Comparison of ENCODE assay signal across 19 cellular contexts in the genomic region with DNA sequence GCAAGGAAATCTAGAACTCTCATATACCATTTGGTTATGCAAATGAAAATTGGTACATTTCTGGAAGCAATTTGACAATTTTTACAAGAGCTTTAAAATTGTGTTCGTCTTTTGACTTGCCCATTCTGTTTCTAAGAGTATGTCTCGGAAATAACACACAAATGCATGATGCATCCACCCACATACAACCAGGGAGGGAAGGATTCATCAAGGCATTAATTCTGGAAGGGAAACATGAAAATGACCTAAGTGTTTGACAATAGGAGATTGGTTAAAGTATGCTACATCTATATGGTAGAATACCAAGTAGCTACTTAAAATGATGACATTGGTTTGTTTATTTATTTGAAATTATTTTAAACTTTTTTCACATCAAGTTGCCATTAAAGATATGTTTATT. TPM values are rescaled to one million over a fixed set of nuclear protein-coding genes. Genes with fewer than 3 reads are reported as not detected.
DNase-seq lines count a peak whose midpoint lies in the region; ATAC-seq and TF ChIP-seq lines count a peak whose summit lies in the region.
"Had no signal": no experiment of that assay in that cellular context is flagged by ENCODE, and none has a peak within 500 bp of the region (broad histone marks: within the 10 kb centered on the region; RNA-seq: fewer than 3 reads in every experiment).

No MANE protein-coding gene starts in this region.

- peak overlapping the region; percentile 79 for H3K4me2 ChIP-seq in SU-DHL-6 (ENCODE audit: low read depth, low read length, poor library complexity, severe bottlenecking)

- CTCF ChIA-PET in A673 (lab: Charles Lee) = no interaction called here

- TF ChIP-seq CTCF in A673 (conservative IDR thresholded peaks at IDR 0.05; ENCODE audit: low read depth, low read length) = no peak
- TF ChIP-seq CTCF in SU-DHL-6 (IDR thresholded peaks at IDR 0.05; ENCODE audit: insufficient read depth, low read length, poor library complexity, severe bottlenecking) = no peak

- H3K4me1 ChIP-seq in A673 (ENCODE audit: insufficient read depth, low read length, poor library complexity, severe bottlenecking) = peaks cover 25% of the 10 kb centered on the region
- H3K4me1 ChIP-seq: prostate gland had no signal

- intact Hi-C loops in A673 (cut with micrococcal nuclease; ENCODE audit: unreplicated experiment) = no loop called here

- peak; percentile 30 for DNase-seq in A673 (ENCODE audit: low spot score)
- peak; percentile 40 for DNase-seq in ELR (ENCODE audit: low read depth)
- peak; percentile 7 for DNase-seq in fibroblast of peridontal ligament (ENCODE audit: extremely low read depth)
- no peak for DNase-seq in GOT3 (lab: John Stamatoyannopoulos, UW)
- DNase-seq in T1000 (lab: John Stamatoyannopoulos, UW) = no peak
- DNase-seq: activated B cell treated with CpG ODN at 0.5 μM for 24 hours; activated CD8-positive, alpha-beta T cell treated with anti-CD3 and anti-CD28 coated beads, Interleukin-2, amount 10 ng/mL, durations not matched to agents 7 days and 5 days; activated naive CD4-positive, alpha-beta T cell; anterior cingulate cortex; central memory CD4-positive, alpha-beta T cell; left lung; mucosa of descending colon; NCI-H1417 treated with DMSO at 0.1 percent for 48 hours had no signal

- H3K9ac ChIP-seq in SU-DHL-6 (ENCODE audit: low read length) = no peak overlapping the region

- no peaks in the 10 kb centered on the region for H3K36me3 ChIP-seq in A673 (ENCODE audit: insufficient read depth, low read length, poor library complexity, severe bottlenecking)
- no peaks in the 10 kb centered on the region for H3K36me3 ChIP-seq in SU-DHL-6 (ENCODE audit: low read length)
- H3K36me3 ChIP-seq: left lung, prostate gland had no signal

- H3K9me2 ChIP-seq in SU-DHL-6 (replicated peaks; ENCODE audit: insufficient read depth, low read length) = no peaks in the 10 kb centered on the region

- POLR2A ChIA-PET in A673 (lab: Charles Lee; ENCODE audit: low non-redundant PET) = no interaction called here

- H3K9me3 ChIP-seq in A673 (ENCODE audit: low read depth, low read length, poor library complexity, severe bottlenecking) = no peaks in the 10 kb centered on the region
- H3K9me3 ChIP-seq in SU-DHL-6 (ENCODE audit: insufficient read depth, low read length) = no peaks in the 10 kb centered on the region
- H3K9me3 ChIP-seq: left lung, MG63, mucosa of descending colon, prostate gland had no signal

- H2AFZ ChIP-seq in SU-DHL-6 (ENCODE audit: low read depth, low read length, severe bottlenecking) = no peak overlapping the region

- H3K27ac ChIP-seq in A673 (ENCODE audit: low read depth, low read length, poor library complexity, severe bottlenecking) = no peak overlapping the region
- no peak overlapping the region for H3K27ac ChIP-seq in SU-DHL-6 (ENCODE audit: low read depth, low read length)
- H3K27ac ChIP-seq: prostate gland had no signal

- H3K4me3 ChIP-seq in A673 (ENCODE audit: low read depth, low read length, poor library complexity, severe bottlenecking) (no peak overlapping the region), SU-DHL-6 (ENCODE audit: insufficient read depth, low read length, poor library complexity, severe bottlenecking) (no peak overlapping the region)
- H3K4me3 ChIP-seq: left lung, MG63, mucosa of descending colon, prostate gland, SK-N-MC had no signal

- H4K20me1 ChIP-seq in SU-DHL-6 (ENCODE audit: low read depth, low read length) = peaks cover 6% of the 10 kb centered on the region; the same call in 1 of the 2 replicates

- H3F3A ChIP-seq in SU-DHL-6 (ENCODE audit: insufficient read depth) = no peaks in the 10 kb centered on the region

- BruUV-seq in A673 (replicated peaks; lab: Mats Ljungman, UMichigan) = no TSS peak

- peaks cover 95% of the 10 kb centered on the region for H3K79me2 ChIP-seq in SU-DHL-6 (ENCODE audit: insufficient read depth, low read length)

- H3K27me3 ChIP-seq in A673 (replicated peaks; ENCODE audit: insufficient read depth, low read depth, low read length, poor library complexity) (no peaks in the 10 kb centered on the region), SU-DHL-6 (ENCODE audit: low read length) (no peaks in the 10 kb centered on the region)
- H3K27me3 ChIP-seq: left lung, MG63 had no signal

- no peak for ATAC-seq in HG02642 (IDR thresholded peaks at IDR 0.05; ENCODE audit: poor library complexity, unreplicated experiment)
- no peak for ATAC-seq in GM21576 (IDR thresholded peaks at IDR 0.05; ENCODE audit: unreplicated experiment)
- ATAC-seq: activated CD8-positive, alpha-beta T cell treated with anti-CD3 and anti-CD28 coated beads, Interleukin-2, amount 10 ng/mL, durations not matched to agents 7 days and 5 days; mucosa of descending colon had no signal

RNA-seq across cellular contexts. Expression of a gene that starts 58.6 kb away (rescaled TPM):
- total RNA-seq in A673 (2021) = 37.5 and 40.2 TPM in 2 replicates

Comparison
In these comparisons a context has a peak if more than half of its experiments do, and no peak if none do; other contexts are left out.
1. DNase-seq: peak in A673 (single experiment), ELR (single experiment) and fibroblast of peridontal ligament (single experiment); none in GOT3 (single experiment) and T1000 (single experiment).